8 cellular contexts compared by ENCODE assay signal in the genomic region with DNA sequence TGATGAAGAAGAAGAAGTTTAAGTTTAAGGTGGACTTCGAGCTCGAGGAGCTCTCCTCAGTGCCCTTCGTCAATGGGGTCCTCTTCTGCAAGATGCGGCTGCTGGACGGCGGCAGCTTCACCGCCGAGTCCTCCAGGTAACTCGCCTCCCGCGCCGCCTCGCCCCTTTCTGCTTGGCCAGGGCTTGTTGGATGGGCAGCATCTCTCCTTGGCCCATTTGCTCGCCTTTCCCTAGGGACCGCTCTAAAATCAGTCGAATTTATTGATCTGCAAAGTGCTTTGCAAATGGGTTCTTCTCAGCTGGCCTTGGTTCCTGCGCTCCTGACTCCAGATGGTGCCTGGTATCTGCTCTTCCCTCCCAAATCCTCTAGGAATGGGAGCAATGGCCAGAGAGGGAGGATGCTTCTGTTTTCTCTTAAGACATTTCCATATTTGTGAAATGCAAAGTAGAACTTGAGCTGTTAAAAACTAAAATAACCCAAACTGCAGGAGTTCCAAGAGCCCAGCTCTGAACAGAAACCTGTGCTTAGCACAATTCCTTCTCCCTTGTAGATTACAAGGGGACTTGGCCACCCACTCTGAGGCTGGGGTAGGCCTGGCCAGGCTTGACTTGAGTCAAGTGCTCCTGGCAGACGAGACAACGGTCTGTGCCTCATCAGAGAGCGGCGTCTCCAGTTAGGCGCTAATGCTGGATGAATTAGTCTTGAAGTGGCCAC. TPM values are rescaled to one million over a fixed set of nuclear protein-coding genes. Genes with fewer than 3 reads are reported as not detected.
A peak's percentile ranks its signal among the peaks of the same experiment; 100 is the strongest.
DNase-seq lines count a peak whose midpoint lies in the region; ATAC-seq and TF ChIP-seq lines count a peak whose summit lies in the region.

No MANE protein-coding gene starts in this region.

- no peaks in the 10 kb centered on the region for H3K36me3 ChIP-seq in heart right ventricle

- peak; percentile 85 for DNase-seq in DMS79 (lab: John Stamatoyannopoulos, UW)
- DNase-seq in Jurkat, Clone E6-1 (ENCODE audit: low read depth, low spot score), result peak; percentile 59
- DNase-seq in SHP77 treated with DMSO at 0.1 percent for 48 hours (lab: John Stamatoyannopoulos, UW), result peak; percentile 52
- DNase-seq in activated naive CD4-positive, alpha-beta T cell treated with anti-CD3 and anti-CD28 coated beads, Interleukin-2, amount 50 U/mL, for 16 hours, result peak; percentile 24
- peak; percentile 45 to 49 for DNase-seq in heart right ventricle
- peak; percentile 18 to 91 (median 32) for DNase-seq in posterior cingulate gyrus

- 1 to 3% methylated on average over 22 of the region's 22 CpGs for WGBS in heart right ventricle, 2 donors

- no peaks in the 10 kb centered on the region for H3K27me3 ChIP-seq in heart right ventricle

- H3K4me1 ChIP-seq in heart right ventricle, result peaks cover 0 to 62% (median 21%) of the 10 kb centered on the region in 9 donors

- peak in 1 of 9 donors; percentile 20 for TF ChIP-seq CTCF in heart right ventricle (IDR thresholded peaks at IDR 0.05)

- peak overlapping the region in 9 of 10 donors; percentile 42 to 88 (median 65) for H3K27ac ChIP-seq in heart right ventricle

- intact Hi-C loops in heart right ventricle (cut with DNase I), result loop anchor here in 6 of 10 donors (1.0 to 10.0 kb wide), 8 partner anchors 36 to 132 kb away; a partner anchor contains a TSS
- intact Hi-C loops in posterior cingulate gyrus (cut with DNase I), result loop anchor here (5.0 kb wide), 1 partner anchor 87 kb away; no protein-coding TSS in a partner anchor

- ATAC-seq in GM21528 (IDR thresholded peaks at IDR 0.05; ENCODE audit: low FRiP score, unreplicated experiment), result peak; percentile 29
- peak; percentile 34 to 67 (median 58) for ATAC-seq in heart right ventricle
- ATAC-seq in HG03342 (IDR thresholded peaks at IDR 0.05; ENCODE audit: unreplicated experiment), result no peak

- H3K9me3 ChIP-seq in heart right ventricle, result no peaks in the 10 kb centered on the region

- peak overlapping the region; percentile 76 for H3K4me3 ChIP-seq in Jurkat, Clone E6-1 (ENCODE audit: low read length)
- H3K4me3 ChIP-seq in heart right ventricle, result peak overlapping the region; percentile 64 to 83 (median 76)

RNA-seq across cellular contexts. Expression of a gene that starts 0.7 kb away (rescaled TPM):
- polyA plus RNA-seq in Jurkat, Clone E6-1 (2012; ENCODE audit: insufficient read depth, insufficient read length), result 11.3 TPM
- 1 to 10 TPM; 3.5 to 10.0 (median 6.1) TPM for total RNA-seq in heart right ventricle
- polyA plus RNA-seq in heart right ventricle, result 1 to 10 TPM; 1.5 to 1.6 TPM

Comparison
In these comparisons a context has a peak if more than half of its experiments do, and no peak if none do; other contexts are left out.
1. DNase-seq: peak in every context shown above with its lines; median percentile 85 in DMS79; 59 in Jurkat, Clone E6-1; 52 in SHP77 treated with DMSO at 0.1 percent for 48 hours; 47 in heart right ventricle; 32 in posterior cingulate gyrus; 24 in activated naive CD4-positive, alpha-beta T cell treated with anti-CD3 and anti-CD28 coated beads, Interleukin-2, amount 50 U/mL, for 16 hours.